In the genomic region with DNA sequence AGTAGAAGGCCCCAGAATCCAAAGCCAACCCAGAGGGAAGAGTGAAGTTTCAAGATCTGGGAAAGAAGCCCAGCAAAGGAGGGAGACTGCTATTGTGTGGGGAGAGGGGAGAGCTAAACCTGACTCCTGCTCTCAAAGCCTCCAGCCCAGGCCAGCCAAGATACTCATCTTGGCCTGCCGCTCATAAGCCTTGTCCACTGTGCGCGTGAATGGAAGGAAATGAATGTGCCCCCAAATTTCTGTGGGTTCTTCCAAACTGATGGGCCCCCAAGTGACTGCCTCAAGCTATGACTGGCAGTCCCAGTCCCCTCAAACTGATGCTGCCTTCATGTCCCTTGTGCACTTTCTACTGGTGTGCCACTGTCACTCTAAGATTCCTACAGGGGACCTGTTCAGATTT, we compare ENCODE assay signal across 9 cellular contexts. TPM values are rescaled to one million over a fixed set of nuclear protein-coding genes. Genes with fewer than 3 reads are reported as not detected.
DNase-seq lines count a peak whose midpoint lies in the region; ATAC-seq and TF ChIP-seq lines count a peak whose summit lies in the region.
"Had no signal": no experiment of that assay in that cellular context is flagged by ENCODE, and none has a peak within 500 bp of the region (broad histone marks: within the 10 kb centered on the region; RNA-seq: fewer than 3 reads in every experiment).

No MANE protein-coding gene starts in this region.

- peak overlapping the region; percentile 69 for H3K4me3 Mint-ChIP-seq in Caco-2 (ENCODE audit: unreplicated experiment)
- peak overlapping the region; percentile 23 for H3K4me3 Mint-ChIP-seq in activated T-helper 1 cell treated with anti-CD3 and anti-CD28 coated beads, Interleukin-12 subunit alpha, Interleukin-12 subunit beta, Interleukin-2, Interleukin-4 antibody, amounts not matched to agents 30 ng/mL and 10 ng/mL and 1 ng/mL, durations not matched to agents 14 hours and 24 hours and 36 hours
- no peak overlapping the region for H3K4me3 Mint-ChIP-seq in activated CD4-positive, alpha-beta T cell treated with anti-CD3 and anti-CD28 coated beads for 36 hours

- H4K12ac ChIP-seq in trophoblast cell (ENCODE audit: low read depth, low read length) = no peak overlapping the region

- no peak overlapping the region for H2AFZ ChIP-seq in trophoblast cell (ENCODE audit: insufficient read depth, low read length, poor library complexity)

- H4K91ac ChIP-seq in trophoblast cell (ENCODE audit: low read depth, low read length) = no peak overlapping the region

- peaks cover 13% of the 10 kb centered on the region for H3K4me1 Mint-ChIP-seq in Caco-2 (ENCODE audit: low read depth, unreplicated experiment)
- peaks cover 12% of the 10 kb centered on the region for H3K4me1 Mint-ChIP-seq in activated T-helper 1 cell treated with anti-CD3 and anti-CD28 coated beads, Interleukin-12 subunit alpha, Interleukin-12 subunit beta, Interleukin-2, Interleukin-4 antibody, amounts not matched to agents 30 ng/mL and 10 ng/mL and 1 ng/mL, durations not matched to agents 14 hours and 24 hours and 36 hours (ENCODE audit: low read depth)
- peaks cover 12% of the 10 kb centered on the region for H3K4me1 Mint-ChIP-seq in activated CD4-positive, alpha-beta T cell treated with anti-CD3 and anti-CD28 coated beads for 36 hours

- peaks cover 20% of the 10 kb centered on the region for H3K79me1 ChIP-seq in trophoblast cell (ENCODE audit: low read length)

- no peak overlapping the region for H2BK5ac ChIP-seq in trophoblast cell (ENCODE audit: low read depth, low read length, poor library complexity)

- POLR2A ChIA-PET in Caco-2 (lab: Charles Lee) = no interaction called here
- POLR2A ChIA-PET in activated CD4-positive, alpha-beta T cell treated with anti-CD3 and anti-CD28 coated beads for 36 hours (lab: Charles Lee) = interaction anchor here (0.7 kb wide), 1 partner anchor 34 kb away, joined by 3 read pairs; no protein-coding TSS in a partner anchor

- BruUV-seq in Caco-2 (replicated peaks; lab: Mats Ljungman, UMichigan) = no TSS peak

- no peak overlapping the region for H3K4me3 ChIP-seq in Caco-2 (ENCODE audit: low read depth, low read length)
- peak overlapping the region in 11 of 12 donors; percentile 66 to 98 (median 88) for H3K4me3 ChIP-seq in heart left ventricle
- peak overlapping the region; percentile 82 for H3K4me3 ChIP-seq in trophoblast cell (ENCODE audit: low read depth, low read length)

- no peak overlapping the region for H3K23ac ChIP-seq in trophoblast cell (ENCODE audit: low read length)

- H3K9me3 Mint-ChIP-seq in Caco-2 (ENCODE audit: unreplicated experiment) = no peaks in the 10 kb centered on the region
- no peaks in the 10 kb centered on the region for H3K9me3 Mint-ChIP-seq in activated T-helper 1 cell treated with anti-CD3 and anti-CD28 coated beads, Interleukin-12 subunit alpha, Interleukin-12 subunit beta, Interleukin-2, Interleukin-4 antibody, amounts not matched to agents 30 ng/mL and 10 ng/mL and 1 ng/mL, durations not matched to agents 14 hours and 24 hours and 36 hours
- no peaks in the 10 kb centered on the region for H3K9me3 Mint-ChIP-seq in activated CD4-positive, alpha-beta T cell treated with anti-CD3 and anti-CD28 coated beads for 36 hours (ENCODE audit: low read depth)

- DNase-seq in Caco-2 (no peak), heart left ventricle (no peak), trophoblast cell (no peak), mesenteric fat pad (ENCODE audit: low spot score) (no peak), GM13977 (ENCODE audit: low spot score) (no peak)
- no peak for DNase-seq in activated T-helper 1 cell treated with anti-CD3 and anti-CD28 coated beads, Interleukin-12 subunit alpha, Interleukin-12 subunit beta, Interleukin-2, Interleukin-4 antibody, amounts not matched to agents 30 ng/mL and 10 ng/mL and 1 ng/mL, durations not matched to agents 14 hours and 24 hours and 36 hours (ENCODE audit: low spot score)
- no peak for DNase-seq in activated CD4-positive, alpha-beta T cell treated with anti-CD3 and anti-CD28 coated beads for 36 hours
- DNase-seq: activated CD8-positive, alpha-beta memory T cell treated with anti-CD3 and anti-CD28 coated beads, Interleukin-2, amount 50 U/mL, for 4 hours had no signal

- H3K27ac Mint-ChIP-seq in Caco-2 (ENCODE audit: unreplicated experiment) = no peak overlapping the region
- no peak overlapping the region for H3K27ac Mint-ChIP-seq in activated T-helper 1 cell treated with anti-CD3 and anti-CD28 coated beads, Interleukin-12 subunit alpha, Interleukin-12 subunit beta, Interleukin-2, Interleukin-4 antibody, amounts not matched to agents 30 ng/mL and 10 ng/mL and 1 ng/mL, durations not matched to agents 14 hours and 24 hours and 36 hours
- H3K27ac Mint-ChIP-seq in activated CD4-positive, alpha-beta T cell treated with anti-CD3 and anti-CD28 coated beads for 36 hours = no peak overlapping the region

- 56 to 72% (median 59%) methylated on average over 3 of the region's 3 CpGs for WGBS in heart left ventricle, 4 donors
- WGBS in trophoblast cell (ENCODE audit: extremely low coverage, insufficient coverage, insufficient read length) = no CpG with 5 or more reads among the region's 3 CpGs

- no peak overlapping the region for H2BK120ac ChIP-seq in trophoblast cell (ENCODE audit: insufficient read depth, low read length, poor library complexity)

- peak overlapping the region; percentile 10 for H3K18ac ChIP-seq in trophoblast cell (ENCODE audit: low read length)

- 0 out of 2 replicates have a peak, but pooled peaks cover 1% of the 10 kb centered on the region for H3K27me3 ChIP-seq in Caco-2 (replicated peaks; ENCODE audit: control insufficient read depth, insufficient read depth, low read length)
- peaks cover 0 to 14% (median 0%) of the 10 kb centered on the region in 9 donors for H3K27me3 ChIP-seq in heart left ventricle
- no peaks in the 10 kb centered on the region for H3K27me3 ChIP-seq in trophoblast cell (ENCODE audit: insufficient read depth, low read length)

- H3K9me3 ChIP-seq in Caco-2 (no peaks in the 10 kb centered on the region), heart left ventricle (no peaks in the 10 kb centered on the region), trophoblast cell (ENCODE audit: insufficient read depth, low read depth, low read length) (no peaks in the 10 kb centered on the region)

- peak overlapping the region; percentile 97 for H3K4ac ChIP-seq in trophoblast cell (ENCODE audit: low read depth, low read length)

- peaks cover 25% of the 10 kb centered on the region for H3K4me1 ChIP-seq in Caco-2
- H3K4me1 ChIP-seq in heart left ventricle = peaks cover 0 to 71% (median 50%) of the 10 kb centered on the region in 12 donors
- peaks cover 22 to 48% of the 10 kb centered on the region in 2 experiments for H3K4me1 ChIP-seq in trophoblast cell (ENCODE audit: control insufficient read depth in 1 of 2, insufficient read depth in 2 of 2, low read length in 2 of 2)

- no peak overlapping the region for H2BK12ac ChIP-seq in trophoblast cell (ENCODE audit: low read length)

- peak overlapping the region in 11 of 12 donors; percentile 31 to 98 (median 92) for H3K27ac ChIP-seq in heart left ventricle
- no peak overlapping the region for H3K27ac ChIP-seq in trophoblast cell (ENCODE audit: low read depth, low read length)

- CTCF ChIA-PET in Caco-2 (lab: Charles Lee) = interaction anchor here (6.1 kb wide), 1 partner anchor 111 kb away, joined by 46 read pairs; no protein-coding TSS in a partner anchor
- CTCF ChIA-PET in activated CD4-positive, alpha-beta T cell treated with anti-CD3 and anti-CD28 coated beads for 36 hours (lab: Charles Lee) = interaction anchor here (0.7 to 6.2 kb wide), 5 partner anchors 53 to 228 kb away, joined by 3 to 51 read pairs (median 3); no protein-coding TSS in a partner anchor

- TF ChIP-seq POLR2A in heart left ventricle (IDR thresholded peaks at IDR 0.05) = no peak

- H3K9ac ChIP-seq in trophoblast cell (ENCODE audit: low read length) = no peak overlapping the region

- H3K79me2 ChIP-seq in trophoblast cell (ENCODE audit: control insufficient read depth, insufficient read depth, low read length, poor library complexity) = peaks cover 25% of the 10 kb centered on the region

- no peak overlapping the region for H4K8ac ChIP-seq in trophoblast cell (ENCODE audit: low read depth, low read length)

- H3K14ac ChIP-seq in trophoblast cell (ENCODE audit: low read length) = no peak overlapping the region

- intact Hi-C loops in Caco-2 (cut with micrococcal nuclease; ENCODE audit: unreplicated experiment) (loop anchor here (10.0 kb wide), 1 partner anchor 357 kb away; no protein-coding TSS in a partner anchor), heart left ventricle (cut with DNase I) (loop anchor here in 6 of 10 donors (5.0 to 10.0 kb wide), 5 partner anchors 40 to 357 kb away; no protein-coding TSS in a partner anchor)
- intact Hi-C loops in activated T-helper 1 cell treated with anti-CD3 and anti-CD28 coated beads, Interleukin-12 subunit alpha, Interleukin-12 subunit beta, Interleukin-2, Interleukin-4 antibody, amounts not matched to agents 30 ng/mL and 10 ng/mL and 1 ng/mL, durations not matched to agents 14 hours and 24 hours and 36 hours (cut with micrococcal nuclease) = loop anchor here (10.0 kb wide), 1 partner anchor 357 kb away; no protein-coding TSS in a partner anchor
- intact Hi-C loops in activated CD4-positive, alpha-beta T cell treated with anti-CD3 and anti-CD28 coated beads for 36 hours (cut with DNase I, micrococcal nuclease) = no loop called here

- H3K27me3 Mint-ChIP-seq in Caco-2 (ENCODE audit: insufficient read depth, unreplicated experiment) = peaks cover 16% of the 10 kb centered on the region
- peaks cover 63% of the 10 kb centered on the region for H3K27me3 Mint-ChIP-seq in activated T-helper 1 cell treated with anti-CD3 and anti-CD28 coated beads, Interleukin-12 subunit alpha, Interleukin-12 subunit beta, Interleukin-2, Interleukin-4 antibody, amounts not matched to agents 30 ng/mL and 10 ng/mL and 1 ng/mL, durations not matched to agents 14 hours and 24 hours and 36 hours (ENCODE audit: insufficient read depth)
- H3K27me3 Mint-ChIP-seq in activated CD4-positive, alpha-beta T cell treated with anti-CD3 and anti-CD28 coated beads for 36 hours = peaks cover 36% of the 10 kb centered on the region

- H3K36me3 ChIP-seq in Caco-2 (ENCODE audit: control insufficient read depth, insufficient read depth, low read length) (no peaks in the 10 kb centered on the region), heart left ventricle (peaks cover 0 to 6% (median 0%) of the 10 kb centered on the region in 9 donors), trophoblast cell (ENCODE audit: control insufficient read depth in 1 of 2, insufficient read depth in 2 of 2, low read length in 2 of 2) (peaks cover 4 to 8% of the 10 kb centered on the region in 2 experiments)

- no peak overlapping the region for H2AK5ac ChIP-seq in trophoblast cell (ENCODE audit: low read length)

- peak overlapping the region; percentile 72 for H3K4me2 ChIP-seq in trophoblast cell (ENCODE audit: low read length)

- no peak for TF ChIP-seq CTCF in Caco-2 (IDR thresholded peaks at IDR 0.05; ENCODE audit: insufficient read depth in 1 of 2, low read depth in 1 of 2, low read length in 1 of 2, severe bottlenecking in 1 of 2, unreplicated experiment in 1 of 2)
- TF ChIP-seq CTCF in heart left ventricle (IDR thresholded peaks at IDR 0.05) = no peak
- no peak for TF ChIP-seq CTCF in GM13977 (IDR thresholded peaks at IDR 0.05; ENCODE audit: extremely low read depth, insufficient read depth, missing control alignments)

- ATAC-seq in heart left ventricle (no peak), HG03457 (IDR thresholded peaks at IDR 0.05; ENCODE audit: unreplicated experiment) (no peak)
- no peak for ATAC-seq in activated CD4-positive, alpha-beta T cell treated with anti-CD3 and anti-CD28 coated beads for 36 hours

- in situ Hi-C loops in GM13977 (cut with MboI; ENCODE audit: low pct_unique_long_range_greater_than_20kb, low sequenced_read_pairs, unreplicated experiment) = loop anchor here (10.0 to 25.0 kb wide), 2 partner anchors 105 to 217 kb away; no protein-coding TSS in a partner anchor

- no peaks in the 10 kb centered on the region for H3K36me3 Mint-ChIP-seq in Caco-2 (ENCODE audit: insufficient read depth, unreplicated experiment)
- no peaks in the 10 kb centered on the region for H3K36me3 Mint-ChIP-seq in activated T-helper 1 cell treated with anti-CD3 and anti-CD28 coated beads, Interleukin-12 subunit alpha, Interleukin-12 subunit beta, Interleukin-2, Interleukin-4 antibody, amounts not matched to agents 30 ng/mL and 10 ng/mL and 1 ng/mL, durations not matched to agents 14 hours and 24 hours and 36 hours (ENCODE audit: low read depth)
- H3K36me3 Mint-ChIP-seq in activated CD4-positive, alpha-beta T cell treated with anti-CD3 and anti-CD28 coated beads for 36 hours (ENCODE audit: low read depth) = no peaks in the 10 kb centered on the region

RNA-seq across cellular contexts. Expression of a gene that starts 2.0 kb away (rescaled TPM):
- total RNA-seq in Caco-2 (2022) (3.2 and 5.7 TPM in 2 replicates), heart left ventricle (10 to 100 TPM; 13.3 to 28.2 (median 18.4) TPM), mesenteric fat pad (49.0 TPM)
- total RNA-seq in activated T-helper 1 cell treated with anti-CD3 and anti-CD28 coated beads, Interleukin-12 subunit alpha, Interleukin-12 subunit beta, Interleukin-2, Interleukin-4 antibody, amounts not matched to agents 30 ng/mL and 10 ng/mL and 1 ng/mL, durations not matched to agents 14 hours and 24 hours and 36 hours = 0.02 and 0.08 TPM in 2 replicates
- 10 to 100 TPM in 1 of 2 donors, 1 to 10 TPM in 1; 9.2 to 10.5 TPM for polyA plus RNA-seq in heart left ventricle
- 35.3 and 35.7 TPM in 2 replicates for polyA plus RNA-seq in trophoblast cell (2013)
- total RNA-seq in activated CD4-positive, alpha-beta T cell treated with anti-CD3 and anti-CD28 coated beads for 36 hours = under 1 TPM in 1 of 2 experiments, not detected in 1; 0.04 TPM

Comparison
In these comparisons a context has a peak if more than half of its experiments do, and no peak if none do; other contexts are left out.
1. intact Hi-C loops: an anchor here in Caco-2 (10.0 kb wide), activated T-helper 1 cell treated with anti-CD3 and anti-CD28 coated beads, Interleukin-12 subunit alpha, Interleukin-12 subunit beta, Interleukin-2, Interleukin-4 antibody, amounts not matched to agents 30 ng/mL and 10 ng/mL and 1 ng/mL, durations not matched to agents 14 hours and 24 hours and 36 hours (10.0 kb wide) and heart left ventricle (5.0 to 10.0 kb wide); none called in activated CD4-positive, alpha-beta T cell treated with anti-CD3 and anti-CD28 coated beads for 36 hours.